Comparison of ENCODE assay signal across 27 cellular contexts in genomic region chr15:53296603-53297002, GRCh38.
"Had no signal": no experiment of that assay in that cellular context is flagged by ENCODE, and none has a peak within 500 bp of the region (broad histone marks: within the 10 kb centered on the region; RNA-seq: fewer than 3 reads in every experiment).

No MANE protein-coding gene starts in this region.

- H3K4me1 Mint-ChIP-seq: naive thymus-derived CD4-positive, alpha-beta T cell had no signal

- H3K27ac Mint-ChIP-seq: naive thymus-derived CD4-positive, alpha-beta T cell had no signal

- ATAC-seq: esophagus mucosa; gastrocnemius medialis; heart right ventricle; left cardiac atrium; left lung; left ventricle myocardium superior; lower lobe of right lung; naive thymus-derived CD4-positive, alpha-beta T cell had no signal

- H3K36me3 ChIP-seq: esophagus squamous epithelium, gastrocnemius medialis, heart right ventricle, left lung, lower lobe of right lung had no signal

- H3K4me3 ChIP-seq: coronary artery, dorsolateral prefrontal cortex, esophagus squamous epithelium, gastrocnemius medialis, heart right ventricle, left lung, lower lobe of right lung had no signal

- FAIRE-seq: colon, endometrium, islet of Langerhans, keratinocyte had no signal

- H3K4me1 ChIP-seq: esophagus squamous epithelium, heart right ventricle, left lung, lower lobe of right lung had no signal

- H3K9me3 ChIP-seq: esophagus squamous epithelium, gastrocnemius medialis, heart right ventricle, left lung, lower lobe of right lung had no signal

- H3K36me3 Mint-ChIP-seq: naive thymus-derived CD4-positive, alpha-beta T cell had no signal

- H3K27me3 ChIP-seq: gastrocnemius medialis, heart right ventricle, left lung had no signal

- H3K27ac ChIP-seq: coronary artery, dorsolateral prefrontal cortex, epithelial cell of prostate, esophagus squamous epithelium, gastrocnemius medialis, heart right ventricle, left lung, lower lobe of right lung had no signal

- H3K4me3 Mint-ChIP-seq: naive thymus-derived CD4-positive, alpha-beta T cell had no signal

- DNase-seq: dermis blood vessel endothelial cell; dorsolateral prefrontal cortex; effector CD4-positive, alpha-beta T cell; effector memory CD4-positive, alpha-beta T cell; erythroblast; esophagus squamous epithelium; foreskin fibroblast; foreskin melanocyte; gastrocnemius medialis; glutamatergic neuron; head of caudate nucleus; heart right ventricle; hippocampal formation; left cardiac atrium; left lung; left ventricle myocardium superior; lower lobe of right lung; mesenchymal stem cell; midbrain; naive thymus-derived CD4-positive, alpha-beta T cell had no signal
